In genomic region chr1:103525607-103526507, GRCh38 we compare ENCODE assay signal across 1 cellular context.
TF ChIP-seq lines count a peak whose summit lies in the region.

Gene RNPC3, plus strand, starts transcription at chr1:103525699. Its CDS starts 372 bp downstream, at chr1:103526071.

TF ChIP-seq in K562, 482 proteins besides CTCF, POLR2A, EP300 and RAD21 (continued from another document):
- TF ChIP-seq PBX2 (CRISPR knock-in tag; IDR thresholded peaks at IDR 0.05; ENCODE audit: low read depth) (no peak), PBX2 (tag; conservative IDR thresholded peaks at IDR 0.05; ENCODE audit: low read depth) (peak; percentile 59), POLR2AphosphoS5 (IDR thresholded peaks at IDR 0.05; ENCODE audit: control insufficient read depth, insufficient read depth, low read depth, low read length) (peak; percentile 58; the same call in 1 of the 2 replicates), ADNP (tag; IDR thresholded peaks at IDR 0.05) (no peak), FOXJ2 (tag; IDR thresholded peaks at IDR 0.05) (peak; percentile 45; the same call in 1 of the 2 replicates)
